In the genomic region with DNA sequence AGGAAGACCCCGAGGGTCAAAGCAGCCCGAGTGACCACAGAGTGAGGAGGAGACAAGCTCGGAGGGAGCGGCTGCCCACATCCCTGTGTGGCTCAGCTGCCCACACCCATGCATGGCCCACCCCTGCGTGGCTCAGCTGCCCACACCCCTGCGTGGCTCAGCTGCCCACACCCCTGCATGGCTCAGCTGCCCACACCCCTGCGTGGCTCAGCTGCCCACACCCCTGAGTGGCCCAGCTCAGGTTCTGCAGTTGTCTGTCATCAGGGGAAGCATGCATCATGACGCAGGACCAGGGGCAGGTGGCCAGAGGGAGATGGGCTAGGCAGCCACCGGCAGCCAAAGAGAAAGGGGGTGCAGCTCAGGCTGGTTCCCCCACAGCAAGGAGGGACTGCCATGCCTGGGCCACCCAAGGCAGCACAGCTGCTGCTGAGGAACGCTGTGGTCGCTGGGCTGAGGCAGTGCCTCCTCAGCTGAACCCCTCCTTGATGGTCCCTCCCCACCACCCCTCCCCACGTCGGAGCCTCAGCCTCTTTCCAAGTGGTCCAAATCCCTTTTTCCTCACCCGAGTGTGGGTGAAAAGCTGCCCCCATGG, we compare ENCODE assay signal across 25 cellular contexts.
"Had no signal": no experiment of that assay in that cellular context is flagged by ENCODE, and none has a peak within 500 bp of the region (broad histone marks: within the 10 kb centered on the region; RNA-seq: fewer than 3 reads in every experiment).

No MANE protein-coding gene starts in this region.

- H3K4me1 ChIP-seq: esophagus squamous epithelium had no signal

- DNase-seq: activated B cell treated with CpG ODN at 0.5 μM for 24 hours; activated CD4-positive, alpha-beta memory T cell treated with anti-CD3 and anti-CD28 coated beads for 36 hours; activated CD4-positive, alpha-beta T cell treated with anti-CD3 and anti-CD28 coated beads for 48 hours; activated effector memory CD4-positive, alpha-beta T cell treated with Interleukin-2 at 50 U/mL for 16 hours; activated gamma-delta T cell treated with Interleukin-2 at 50 U/mL for 16 hours; activated naive CD4-positive, alpha-beta T cell treated with anti-CD3 and anti-CD28 coated beads, Interleukin-2, amount 50 U/mL, for 16 hours; activated naive CD4-positive, alpha-beta T cell treated with Interleukin-2 at 50 U/mL for 16 hours; activated T-cell treated with anti-CD3 and anti-CD28 coated beads, Interleukin-2, amount 50 U/mL, for 4 hours; amniotic stem cell; anterior cingulate cortex; brain microvascular endothelial cell; cortex of kidney; dermis blood vessel endothelial cell; effector CD4-positive, alpha-beta T cell; effector memory CD8-positive, alpha-beta T cell; esophagus squamous epithelium; gastrocnemius medialis; heart left ventricle; T-helper 1 cell; T-helper 17 cell; T1000; WERI-Rb-1 had no signal

- H3K27ac ChIP-seq: brain microvascular endothelial cell, epithelial cell of prostate, esophagus squamous epithelium, gastrocnemius medialis, heart left ventricle had no signal

- H3K27me3 ChIP-seq: brain microvascular endothelial cell, esophagus squamous epithelium, gastrocnemius medialis, heart left ventricle had no signal

- H3K9me3 ChIP-seq: esophagus squamous epithelium, gastrocnemius medialis, heart left ventricle had no signal

- H3K4me3 ChIP-seq: esophagus squamous epithelium, gastrocnemius medialis, heart left ventricle had no signal

- ATAC-seq: activated CD4-positive, CD25-positive, alpha-beta regulatory T cell treated with anti-CD3 and anti-CD28 coated beads, Interleukin-2, amount 50 U/mL, for 24 hours; activated T-cell treated with anti-CD3 and anti-CD28 coated beads, Interleukin-2, amount 50 U/mL, for 4 hours; activated T-helper 17 cell treated with anti-CD3 and anti-CD28 coated beads, Interleukin-2, amount 50 U/mL, for 72 hours; effector memory CD8-positive, alpha-beta T cell; gastrocnemius medialis; heart left ventricle; T-helper 17 cell had no signal
